Comparison of ENCODE assay signal across 17 cellular contexts in genomic region chr14:104969741-104970230, GRCh38. TPM values are rescaled to one million over a fixed set of nuclear protein-coding genes. Genes with fewer than 3 reads are reported as not detected.
A peak's percentile ranks its signal among the peaks of the same experiment; 100 is the strongest.
DNase-seq lines count a peak whose midpoint lies in the region; ATAC-seq and TF ChIP-seq lines count a peak whose summit lies in the region.
"Had no signal": no experiment of that assay in that cellular context is flagged by ENCODE, and none has a peak within 500 bp of the region (broad histone marks: within the 10 kb centered on the region; RNA-seq: fewer than 3 reads in every experiment).

No MANE protein-coding gene starts in this region.

- H3K9me3 Mint-ChIP-seq in type B pancreatic cell, result no peaks in the 10 kb centered on the region

- peaks cover 2% of the 10 kb centered on the region for H3K79me2 ChIP-seq in osteoblast (ENCODE audit: insufficient read depth, low read length)

- peaks cover 9 to 67% (median 42%) of the 10 kb centered on the region in 12 donors for H3K4me1 ChIP-seq in heart left ventricle
- H3K4me1 ChIP-seq in esophagus (ENCODE audit: control insufficient read depth in 2 of 2, insufficient read depth in 2 of 2, low read length in 1 of 2), result peaks cover 12 to 62% of the 10 kb centered on the region in 2 donors
- peaks cover 43% of the 10 kb centered on the region for H3K4me1 ChIP-seq in osteoblast (ENCODE audit: insufficient read depth, low read length)
- peaks cover 22 to 26% of the 10 kb centered on the region in 2 donors for H3K4me1 ChIP-seq in uterus
- H3K4me1 ChIP-seq in gastrocnemius medialis, result peaks cover 8 to 10% of the 10 kb centered on the region in 2 donors

- no peak for TF ChIP-seq CTCF in heart left ventricle (IDR thresholded peaks at IDR 0.05)
- TF ChIP-seq CTCF in osteoblast (IDR thresholded peaks at IDR 0.05; ENCODE audit: extremely low read depth, low read depth, low read length), result no peak
- TF ChIP-seq CTCF in uterus (IDR thresholded peaks at IDR 0.05), result no peak
- TF ChIP-seq CTCF in gastrocnemius medialis (IDR thresholded peaks at IDR 0.05 in 4 of 5, conservative IDR thresholded peaks at IDR 0.05 in 1 of 5), result no peak
- TF ChIP-seq CTCF in type B pancreatic cell (conservative IDR thresholded peaks at IDR 0.05), result no peak

- peak overlapping the region in 6 of 12 donors; percentile 13 to 44 (median 26) for H3K4me3 ChIP-seq in heart left ventricle
- H3K4me3 ChIP-seq in esophagus (ENCODE audit: low read depth in 1 of 2, low read length in 2 of 2), result peak overlapping the region; percentile 77 to 81
- no peak overlapping the region for H3K4me3 ChIP-seq in osteoblast (ENCODE audit: insufficient read depth, low read length)
- H3K4me3 ChIP-seq in uterus, result peak overlapping the region; percentile 34 to 38
- H3K4me3 ChIP-seq in gastrocnemius medialis, result peak overlapping the region in 1 of 4 donors; percentile 19
- H3K4me3 ChIP-seq: GM12878, testis had no signal

- ATAC-seq in heart left ventricle (no peak), gastrocnemius medialis (no peak), HG03139 (IDR thresholded peaks at IDR 0.05; ENCODE audit: unreplicated experiment) (no peak)
- ATAC-seq: left lung had no signal

- intact Hi-C loops in heart left ventricle (cut with DNase I) (loop anchor here in 3 of 10 donors (5.0 to 10.0 kb wide), 2 partner anchors 37 to 235 kb away; no protein-coding TSS in a partner anchor), cardiac septum (cut with DNase I) (loop anchor here (5.0 to 10.0 kb wide), 2 partner anchors 37 to 215 kb away; partner anchors contain the start of gene NUDT14), uterus (cut with DNase I; ENCODE audit: low total_unique reads) (no loop called here), gastrocnemius medialis (cut with DNase I; ENCODE audit: low total_unique reads) (no loop called here)

- peak overlapping the region; percentile 39 for H3K4me2 ChIP-seq in osteoblast (ENCODE audit: insufficient read depth, low read length)

- in situ Hi-C loops in gastrocnemius medialis (cut with MboI; ENCODE audit: low sequenced_read_pairs in 4 of 4), result loop anchor here in 3 of 4 donors (5.0 kb wide), 1 partner anchor 78 kb away; no protein-coding TSS in a partner anchor

- DNase-seq in heart left ventricle (peak in 4 of 5 donors; percentile 5 to 60 (median 23)), cardiac septum (ENCODE audit: low spot score) (no peak), osteoblast (ENCODE audit: insufficient read length, low spot score, missing footprints) (peak; percentile 29), uterus (peak in 1 of 2 donors; percentile 46), gastrocnemius medialis (no peak), type B pancreatic cell (ENCODE audit: extremely low spot score, unreplicated experiment) (no peak)
- DNase-seq: activated CD4-positive, alpha-beta T cell treated with anti-CD3 and anti-CD28 coated beads, Interleukin-2, amount 50 U/mL, for 1 hour; activated effector memory CD4-positive, alpha-beta T cell treated with Interleukin-2 at 50 U/mL for 16 hours; DMS79; testis had no signal

- H3K27me3 ChIP-seq in heart left ventricle (peaks cover 0 to 12% (median 0%) of the 10 kb centered on the region in 9 donors), esophagus (ENCODE audit: control insufficient read depth in 1 of 2, insufficient read depth in 2 of 2, low read length in 2 of 2) (no peaks in the 10 kb centered on the region), osteoblast (ENCODE audit: insufficient read depth, low read length) (no peaks in the 10 kb centered on the region), uterus (no peaks in the 10 kb centered on the region), gastrocnemius medialis (peaks cover 8 to 18% (median 17%) of the 10 kb centered on the region in 3 donors)
- H3K27me3 ChIP-seq: testis had no signal

- no peak overlapping the region for H3K4me3 Mint-ChIP-seq in type B pancreatic cell

- peaks cover 4% of the 10 kb centered on the region for H3K4me1 Mint-ChIP-seq in type B pancreatic cell (ENCODE audit: unreplicated experiment)

- no peaks in the 10 kb centered on the region for H4K20me1 ChIP-seq in osteoblast (ENCODE audit: insufficient read depth, low read length)

- no peak overlapping the region for H3K27ac Mint-ChIP-seq in type B pancreatic cell
- H3K27ac Mint-ChIP-seq: progenitor cell of endocrine pancreas had no signal

- H3K36me3 ChIP-seq in heart left ventricle (no peaks in the 10 kb centered on the region), esophagus (ENCODE audit: control insufficient read depth in 2 of 2, insufficient read depth in 2 of 2, low read length in 1 of 2) (peaks cover 0 to 3% of the 10 kb centered on the region in 2 donors), osteoblast (ENCODE audit: insufficient read depth, low read length) (no peaks in the 10 kb centered on the region), uterus (no peaks in the 10 kb centered on the region), gastrocnemius medialis (no peaks in the 10 kb centered on the region)
- H3K36me3 ChIP-seq: left lung had no signal

- H3K36me3 Mint-ChIP-seq in type B pancreatic cell, result no peaks in the 10 kb centered on the region

- peaks cover 3% of the 10 kb centered on the region for H3K27me3 Mint-ChIP-seq in type B pancreatic cell

- WGBS in heart left ventricle, 4 donors, result 91 to 100% (median 94%) methylated on average over 3 to 10 of the region's 10 CpGs
- WGBS in esophagus, 2 donors, result 59 to 66% methylated on average over 10 of the region's 10 CpGs

- TF ChIP-seq POLR2A in heart left ventricle (IDR thresholded peaks at IDR 0.05) (no peak), uterus (IDR thresholded peaks at IDR 0.05) (no peak), gastrocnemius medialis (IDR thresholded peaks at IDR 0.05) (no peak)

- H2AFZ ChIP-seq in osteoblast (ENCODE audit: low read length), result no peak overlapping the region

- no peaks in the 10 kb centered on the region for H3K9me3 ChIP-seq in heart left ventricle
- H3K9me3 ChIP-seq in esophagus (ENCODE audit: control insufficient read depth in 2 of 2, insufficient read depth in 1 of 2, low read depth in 1 of 2, low read length in 1 of 2), result no peaks in the 10 kb centered on the region
- no peaks in the 10 kb centered on the region for H3K9me3 ChIP-seq in osteoblast (ENCODE audit: low read depth, low read length)
- no peaks in the 10 kb centered on the region for H3K9me3 ChIP-seq in uterus
- H3K9me3 ChIP-seq in gastrocnemius medialis, result no peaks in the 10 kb centered on the region
- H3K9me3 ChIP-seq: left lung, testis had no signal

- H3K27ac ChIP-seq in heart left ventricle, result peak overlapping the region in 6 of 12 donors; percentile 35 to 94 (median 66)
- H3K27ac ChIP-seq in esophagus (ENCODE audit: low read depth in 2 of 2, low read length in 1 of 2), result peak overlapping the region; percentile 98 to 99
- H3K27ac ChIP-seq in osteoblast (ENCODE audit: low read depth, low read length), result no peak overlapping the region
- H3K27ac ChIP-seq in uterus, result peak overlapping the region; percentile 95 to 99
- H3K27ac ChIP-seq in gastrocnemius medialis, result peak overlapping the region in 2 of 4 donors; percentile 64 to 71
- H3K27ac ChIP-seq: testis had no signal

RNA-seq across cellular contexts. Expression of gene AHNAK2, which starts 8.4 kb away (rescaled TPM):
- total RNA-seq in heart left ventricle, result 10 to 100 TPM in 2 of 9 donors, 1 to 10 TPM in 7; 1.5 to 22.3 (median 3.7) TPM
- 1 to 10 TPM; 2.2 to 2.5 TPM for polyA plus RNA-seq in heart left ventricle
- 4.6 TPM for total RNA-seq in cardiac septum
- polyA plus RNA-seq in esophagus, result 100 to 1,000 TPM in 1 of 2 donors, 10 to 100 TPM in 1; 67.4 to 104 TPM
- total RNA-seq in osteoblast, result 30.8 and 31.8 TPM in 2 replicates
- 100 to 1,000 TPM in 1 of 4 donors, 10 to 100 TPM in 3; 44.9 to 175 (median 71.7) TPM for total RNA-seq in uterus
- 1 to 10 TPM; 2.0 to 8.6 (median 3.4) TPM for total RNA-seq in gastrocnemius medialis
- total RNA-seq in type B pancreatic cell (ENCODE audit: low replicate concordance), result 1.1 and 2.0 TPM in 2 replicates

RNA-seq across cellular contexts. Expression of gene CLBA1, which starts 15.8 kb away (rescaled TPM):
- total RNA-seq in heart left ventricle (1 to 10 TPM in 7 of 9 donors, under 1 TPM in 2; 0.76 to 3.7 (median 2.6) TPM), cardiac septum (2.7 TPM), osteoblast (11.5 and 12.3 TPM in 2 replicates), uterus (10 to 100 TPM in 2 of 4 donors, 1 to 10 TPM in 1, not detected in 1; 1.3 to 11.1 (median 10.1) TPM), gastrocnemius medialis (1 to 10 TPM in 3 of 4 donors, under 1 TPM in 1; 0.71 to 4.0 (median 3.3) TPM), type B pancreatic cell (ENCODE audit: low replicate concordance) (16.2 and 18.8 TPM in 2 replicates)
- polyA plus RNA-seq in heart left ventricle (1 to 10 TPM; 1.3 to 3.7 TPM), esophagus (1 to 10 TPM; 6.5 to 8.3 TPM)

RNA-seq across cellular contexts. Expression of gene PLD4, which starts 45.1 kb away (rescaled TPM):
- total RNA-seq in heart left ventricle (1 to 10 TPM in 1 of 9 donors, under 1 TPM in 4, not detected in 4; 0.25 to 1.5 (median 0.40) TPM), cardiac septum (0.51 TPM), osteoblast (not detected in 2 replicates), uterus (10 to 100 TPM in 1 of 4 donors, 1 to 10 TPM in 1, not detected in 2; 1.3 to 10.9 TPM), gastrocnemius medialis (not detected), type B pancreatic cell (ENCODE audit: low replicate concordance) (0.17 TPM in 2 replicates)
- polyA plus RNA-seq in heart left ventricle (under 1 TPM in 1 of 2 donors, not detected in 1; 0.12 TPM), esophagus (under 1 TPM; 0.53 to 0.65 TPM)
- total RNA-seq: A673, glomerular endothelial cell had no signal

RNA-seq across cellular contexts. Expression of gene CDCA4, which starts 51.1 kb away (rescaled TPM):
- total RNA-seq in heart left ventricle, result 1 to 10 TPM; 1.4 to 6.0 (median 2.4) TPM
- polyA plus RNA-seq in heart left ventricle, result 1 to 10 TPM; 2.3 to 3.3 TPM
- 2.3 TPM for total RNA-seq in cardiac septum
- 10 to 100 TPM; 23.5 to 24.7 TPM for polyA plus RNA-seq in esophagus
- 13.3 and 13.8 TPM in 2 replicates for total RNA-seq in osteoblast
- 10 to 100 TPM in 2 of 4 donors, 1 to 10 TPM in 2; 2.3 to 43.3 (median 10.3) TPM for total RNA-seq in uterus
- 1 to 10 TPM in 3 of 4 donors, under 1 TPM in 1; 0.71 to 2.2 (median 1.8) TPM for total RNA-seq in gastrocnemius medialis
- 21.2 and 29.7 TPM in 2 replicates for total RNA-seq in type B pancreatic cell (ENCODE audit: low replicate concordance)

Comparison
In these comparisons a context has a peak if more than half of its experiments do, and no peak if none do; other contexts are left out.
1. DNase-seq: peak in heart left ventricle (4 of 5) and osteoblast (single experiment); none in cardiac septum (single experiment), gastrocnemius medialis (0 of 2) and type B pancreatic cell (single experiment).